ENCODE assay signal across 10 cellular contexts in the genomic region with DNA sequence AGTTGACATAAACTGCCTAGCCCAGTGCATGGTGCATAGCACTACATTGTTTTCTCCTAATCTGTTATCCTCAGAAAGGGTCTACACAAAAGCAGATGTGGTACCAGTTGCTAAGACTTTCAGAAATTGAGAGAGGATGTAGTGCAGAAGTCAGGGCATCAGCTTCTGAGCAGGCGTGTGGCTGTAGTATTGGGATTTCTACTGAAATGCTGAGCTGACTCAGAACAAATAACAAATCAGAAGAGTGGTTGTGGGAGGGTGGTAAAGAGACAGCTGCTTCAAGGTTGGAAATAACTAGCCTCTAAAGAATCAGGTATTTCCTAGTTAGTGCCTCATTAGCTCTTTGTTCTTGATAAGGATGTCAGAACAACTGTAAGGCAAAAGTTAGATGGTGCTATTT.
DNase-seq lines count a peak whose midpoint lies in the region; ATAC-seq lines count a peak whose summit lies in the region.
"Had no signal": no experiment of that assay in that cellular context is flagged by ENCODE, and none has a peak within 500 bp of the region (broad histone marks: within the 10 kb centered on the region; RNA-seq: fewer than 3 reads in every experiment).

No MANE protein-coding gene starts in this region.

- H3K4me3 Mint-ChIP-seq in CD4-positive, CD25-positive, alpha-beta regulatory T cell, result no peak overlapping the region
- no peak overlapping the region for H3K4me3 Mint-ChIP-seq in central memory CD8-positive, alpha-beta T cell

- DNase-seq in CD4-positive, CD25-positive, alpha-beta regulatory T cell, result peak in 1 of 3 donors; percentile 55
- no peak for DNase-seq in central memory CD8-positive, alpha-beta T cell (ENCODE audit: low spot score in 2 of 2)
- DNase-seq in occipital lobe (lab: John Stamatoyannopoulos, UW) (no peak), DMS114 treated with DMSO at 0.1 percent for 48 hours (lab: John Stamatoyannopoulos, UW; ENCODE audit: unreplicated experiment) (no peak), islet precursor cell (no peak)
- DNase-seq: central memory CD4-positive, alpha-beta T cell; NCI-H1694 treated with DMSO at 0.1 percent for 48 hours had no signal

- H3K36me3 ChIP-seq in CD4-positive, CD25-positive, alpha-beta regulatory T cell (ENCODE audit: control insufficient read depth, insufficient read depth, low read length), result peaks cover 17% of the 10 kb centered on the region

- H3K4me1 ChIP-seq in CD4-positive, CD25-positive, alpha-beta regulatory T cell (ENCODE audit: control insufficient read depth, insufficient read depth, low read length, poor library complexity, severe bottlenecking), result peaks cover 9% of the 10 kb centered on the region

- no peaks in the 10 kb centered on the region for H3K9me3 Mint-ChIP-seq in CD4-positive, CD25-positive, alpha-beta regulatory T cell
- no peaks in the 10 kb centered on the region for H3K9me3 Mint-ChIP-seq in central memory CD8-positive, alpha-beta T cell

- ATAC-seq in CD4-positive, CD25-positive, alpha-beta regulatory T cell (ENCODE audit: low read depth in 2 of 2), result peak in 1 of 2 donors; percentile 20
- ATAC-seq in GM18909 (IDR thresholded peaks at IDR 0.05; ENCODE audit: poor library complexity, unreplicated experiment) (peak; percentile 55), HG03432 (IDR thresholded peaks at IDR 0.05; ENCODE audit: unreplicated experiment) (peak; percentile 68), HG03045 (IDR thresholded peaks at IDR 0.05; ENCODE audit: unreplicated experiment) (no peak)
- ATAC-seq in central memory CD8-positive, alpha-beta T cell (replicated peaks; ENCODE audit: extremely low read depth, poor library complexity, severe bottlenecking), result no peak

- H3K4me1 Mint-ChIP-seq in CD4-positive, CD25-positive, alpha-beta regulatory T cell, result peaks cover 33 to 58% (median 43%) of the 10 kb centered on the region in 4 donors
- peaks cover 52% of the 10 kb centered on the region for H3K4me1 Mint-ChIP-seq in central memory CD8-positive, alpha-beta T cell

- peak overlapping the region in 2 of 3 donors; percentile 34 to 50 for H3K27ac Mint-ChIP-seq in CD4-positive, CD25-positive, alpha-beta regulatory T cell
- H3K27ac Mint-ChIP-seq in central memory CD8-positive, alpha-beta T cell (ENCODE audit: low read depth), result peak overlapping the region; percentile 33

- no peaks in the 10 kb centered on the region for H3K27me3 ChIP-seq in CD4-positive, CD25-positive, alpha-beta regulatory T cell (ENCODE audit: control insufficient read depth, insufficient read depth, low read length)

- no peaks in the 10 kb centered on the region for H3K9me3 ChIP-seq in CD4-positive, CD25-positive, alpha-beta regulatory T cell (ENCODE audit: control insufficient read depth in 2 of 2, low read length in 2 of 2)

- H3K4me3 ChIP-seq in CD4-positive, CD25-positive, alpha-beta regulatory T cell (ENCODE audit: low read depth, low read length), result no peak overlapping the region

- no peak overlapping the region for H3K27ac ChIP-seq in CD4-positive, CD25-positive, alpha-beta regulatory T cell (ENCODE audit: insufficient read depth, low read length, poor library complexity, severe bottlenecking)

- no peaks in the 10 kb centered on the region for H3K27me3 Mint-ChIP-seq in CD4-positive, CD25-positive, alpha-beta regulatory T cell
- H3K27me3 Mint-ChIP-seq in central memory CD8-positive, alpha-beta T cell, result no peaks in the 10 kb centered on the region

- peaks cover 29% of the 10 kb centered on the region for H3K36me3 Mint-ChIP-seq in CD4-positive, CD25-positive, alpha-beta regulatory T cell
- H3K36me3 Mint-ChIP-seq in central memory CD8-positive, alpha-beta T cell (ENCODE audit: insufficient read depth), result peaks cover 7% of the 10 kb centered on the region

Comparison
In these comparisons a context has a peak if more than half of its experiments do, and no peak if none do; other contexts are left out.
1. ATAC-seq: peak in GM18909 (single experiment) and HG03432 (single experiment); none in central memory CD8-positive, alpha-beta T cell (single experiment) and HG03045 (single experiment).